Comparison of ENCODE assay signal across 11 cellular contexts in genomic region chr11:44578279-44578678, GRCh38. TPM values are rescaled to one million over a fixed set of nuclear protein-coding genes. Genes with fewer than 3 reads are reported as not detected.
DNase-seq lines count a peak whose midpoint lies in the region; ATAC-seq, FAIRE-seq and TF ChIP-seq lines count a peak whose summit lies in the region.
"Had no signal": no experiment of that assay in that cellular context is flagged by ENCODE, and none has a peak within 500 bp of the region (broad histone marks: within the 10 kb centered on the region; RNA-seq: fewer than 3 reads in every experiment).

No MANE protein-coding gene starts in this region.

- peaks cover 23 to 32% of the 10 kb centered on the region in 2 donors for H3K36me3 Mint-ChIP-seq in CD4-positive, alpha-beta memory T cell
- H3K36me3 Mint-ChIP-seq in activated naive CD8-positive, alpha-beta T cell treated with anti-CD3 and anti-CD28 coated beads for 36 hours, result peaks cover 74% of the 10 kb centered on the region

- H3K4me2 ChIP-seq in osteoblast (ENCODE audit: insufficient read depth, low read length), result no peak overlapping the region

- intact Hi-C loops in CD4-positive, alpha-beta memory T cell (cut with micrococcal nuclease), result no loop called here
- intact Hi-C loops in kidney (cut with DNase I), result no loop called here

- no peak for DNase-seq in CD4-positive, alpha-beta memory T cell
- DNase-seq in GM19239 (ENCODE audit: insufficient read length, low spot score) (no peak), kidney (no peak), osteoblast (ENCODE audit: insufficient read length, low spot score, missing footprints) (no peak)
- no peak for DNase-seq in activated naive CD8-positive, alpha-beta T cell treated with anti-CD3 and anti-CD28 coated beads for 36 hours
- no peak for DNase-seq in stimulated activated CD8-positive, alpha-beta memory T cell treated with anti-CD3 and anti-CD28 coated beads, Interleukin-4, amount 100 ng/mL, for 48 hours
- DNase-seq: NCI-H2107; stimulated activated CD4-positive, alpha-beta T cell treated with anti-CD3 and anti-CD28 coated beads, Interleukin-2, amount 100 ng/mL, for 24 hours had no signal

- no peak overlapping the region for H2AFZ ChIP-seq in osteoblast (ENCODE audit: low read length)

- TF ChIP-seq CTCF in kidney (IDR thresholded peaks at IDR 0.05; ENCODE audit: borderline replicate concordance, extremely low read depth, insufficient read depth) (no peak), osteoblast (IDR thresholded peaks at IDR 0.05; ENCODE audit: extremely low read depth, low read depth, low read length) (no peak)

- POLR2A ChIA-PET in CD4-positive, alpha-beta memory T cell (lab: Charles Lee; ENCODE audit: partially characterized antibody), result interaction anchor here (0.8 to 4.7 kb wide), 7 partner anchors 9 to 33 kb away, joined by 3 to 30 read pairs (median 9); partner anchors contain the start of gene CD82

- no peaks in the 10 kb centered on the region for H4K20me1 ChIP-seq in osteoblast (ENCODE audit: insufficient read depth, low read length)

- ATAC-seq in HG03565 (IDR thresholded peaks at IDR 0.05; ENCODE audit: unreplicated experiment), result peak; percentile 46
- ATAC-seq in HG03196 (IDR thresholded peaks at IDR 0.05; ENCODE audit: unreplicated experiment), result no peak

- CTCF ChIA-PET in CD4-positive, alpha-beta memory T cell (lab: Charles Lee; ENCODE audit: partially characterized antibody), result interaction anchor here (0.8 to 3.5 kb wide), 5 partner anchors 11 to 39 kb away, joined by 3 to 16 read pairs (median 3); no protein-coding TSS in a partner anchor

- no peak overlapping the region for H3K9ac ChIP-seq in kidney (ENCODE audit: low read length in 2 of 2)

- peaks cover 7% of the 10 kb centered on the region for H3K79me2 ChIP-seq in osteoblast (ENCODE audit: insufficient read depth, low read length)

- H3K27me3 ChIP-seq in CD4-positive, alpha-beta memory T cell (ENCODE audit: insufficient read depth, low read length), result no peaks in the 10 kb centered on the region
- no peaks in the 10 kb centered on the region for H3K27me3 ChIP-seq in osteoblast (ENCODE audit: insufficient read depth, low read length)

- FAIRE-seq in GM19239 (lab: Jason Lieb, UNC), result peak; percentile 66
- FAIRE-seq in kidney (lab: Jason Lieb, UNC), result no peak

- no peaks in the 10 kb centered on the region for H3K27me3 Mint-ChIP-seq in CD4-positive, alpha-beta memory T cell
- H3K27me3 Mint-ChIP-seq in activated naive CD8-positive, alpha-beta T cell treated with anti-CD3 and anti-CD28 coated beads for 36 hours, result no peaks in the 10 kb centered on the region

- peaks cover 10% of the 10 kb centered on the region for H3K36me3 ChIP-seq in CD4-positive, alpha-beta memory T cell (ENCODE audit: insufficient read depth, low read length)
- no peaks in the 10 kb centered on the region for H3K36me3 ChIP-seq in kidney (ENCODE audit: control insufficient read depth in 1 of 2, insufficient read depth in 2 of 2, low read length in 2 of 2)
- no peaks in the 10 kb centered on the region for H3K36me3 ChIP-seq in osteoblast (ENCODE audit: insufficient read depth, low read length)

- no peaks in the 10 kb centered on the region for H3K9me3 ChIP-seq in CD4-positive, alpha-beta memory T cell (ENCODE audit: control insufficient read depth in 1 of 2, low read length in 2 of 2)
- H3K9me3 ChIP-seq in kidney (ENCODE audit: control insufficient read depth in 1 of 2, low read length in 2 of 2) (no peaks in the 10 kb centered on the region), osteoblast (ENCODE audit: low read depth, low read length) (no peaks in the 10 kb centered on the region)

- H3K4me1 Mint-ChIP-seq in CD4-positive, alpha-beta memory T cell, result peaks cover 53 to 99% (median 79%) of the 10 kb centered on the region in 4 donors
- peaks cover 64% of the 10 kb centered on the region for H3K4me1 Mint-ChIP-seq in activated naive CD8-positive, alpha-beta T cell treated with anti-CD3 and anti-CD28 coated beads for 36 hours

- peak overlapping the region; percentile 12 for H3K27ac ChIP-seq in CD4-positive, alpha-beta memory T cell (ENCODE audit: low read depth, low read length)
- H3K27ac ChIP-seq in kidney (ENCODE audit: low read depth in 2 of 2, low read length in 2 of 2) (peak overlapping the region in 1 of 2 donors; percentile 11), osteoblast (ENCODE audit: low read depth, low read length) (no peak overlapping the region)

- H3K4me3 Mint-ChIP-seq in CD4-positive, alpha-beta memory T cell, result peak overlapping the region in 4 of 8 donors; percentile 10 to 70 (median 62)
- no peak overlapping the region for H3K4me3 Mint-ChIP-seq in activated naive CD8-positive, alpha-beta T cell treated with anti-CD3 and anti-CD28 coated beads for 36 hours
- H3K4me3 Mint-ChIP-seq: nephron had no signal

- H3K9me3 Mint-ChIP-seq in CD4-positive, alpha-beta memory T cell, result no peaks in the 10 kb centered on the region
- peaks cover 2% of the 10 kb centered on the region for H3K9me3 Mint-ChIP-seq in activated naive CD8-positive, alpha-beta T cell treated with anti-CD3 and anti-CD28 coated beads for 36 hours

- H3K27ac Mint-ChIP-seq in CD4-positive, alpha-beta memory T cell, result peak overlapping the region; percentile 50 to 90 (median 82)
- peak overlapping the region; percentile 97 for H3K27ac Mint-ChIP-seq in activated naive CD8-positive, alpha-beta T cell treated with anti-CD3 and anti-CD28 coated beads for 36 hours
- H3K27ac Mint-ChIP-seq: nephron had no signal

- peaks cover 100% of the 10 kb centered on the region for H3K4me1 ChIP-seq in CD4-positive, alpha-beta memory T cell (ENCODE audit: insufficient read depth, low read length)
- no peaks in the 10 kb centered on the region for H3K4me1 ChIP-seq in kidney (ENCODE audit: control insufficient read depth in 1 of 2, insufficient read depth in 1 of 2, low read depth in 1 of 2, low read length in 2 of 2)
- H3K4me1 ChIP-seq in osteoblast (ENCODE audit: insufficient read depth, low read length), result peaks cover 38% of the 10 kb centered on the region

- no peak overlapping the region for H3K4me3 ChIP-seq in CD4-positive, alpha-beta memory T cell (ENCODE audit: low read length in 2 of 2)
- H3K4me3 ChIP-seq in kidney (ENCODE audit: low read length in 2 of 2), result no peak overlapping the region
- H3K4me3 ChIP-seq in osteoblast (ENCODE audit: insufficient read depth, low read length), result no peak overlapping the region

RNA-seq across cellular contexts. Expression of gene CD82, which starts 12.8 kb away (rescaled TPM):
- total RNA-seq in CD4-positive, alpha-beta memory T cell, result 100 to 1,000 TPM; 130 to 133 TPM
- polyA plus RNA-seq in CD4-positive, alpha-beta memory T cell, result 100 to 1,000 TPM; 250 to 260 TPM
- 100 to 1,000 TPM; 339 to 343 TPM for total RNA-seq in activated naive CD8-positive, alpha-beta T cell treated with anti-CD3 and anti-CD28 coated beads for 36 hours
- total RNA-seq in kidney, result 94.4 TPM
- polyA plus RNA-seq in kidney (ENCODE audit: insufficient read depth, low read depth, low replicate concordance), result 59.3 TPM
- total RNA-seq in osteoblast, result 14.7 and 23.2 TPM in 2 replicates
